8 cellular contexts compared by ENCODE assay signal in the genomic region with DNA sequence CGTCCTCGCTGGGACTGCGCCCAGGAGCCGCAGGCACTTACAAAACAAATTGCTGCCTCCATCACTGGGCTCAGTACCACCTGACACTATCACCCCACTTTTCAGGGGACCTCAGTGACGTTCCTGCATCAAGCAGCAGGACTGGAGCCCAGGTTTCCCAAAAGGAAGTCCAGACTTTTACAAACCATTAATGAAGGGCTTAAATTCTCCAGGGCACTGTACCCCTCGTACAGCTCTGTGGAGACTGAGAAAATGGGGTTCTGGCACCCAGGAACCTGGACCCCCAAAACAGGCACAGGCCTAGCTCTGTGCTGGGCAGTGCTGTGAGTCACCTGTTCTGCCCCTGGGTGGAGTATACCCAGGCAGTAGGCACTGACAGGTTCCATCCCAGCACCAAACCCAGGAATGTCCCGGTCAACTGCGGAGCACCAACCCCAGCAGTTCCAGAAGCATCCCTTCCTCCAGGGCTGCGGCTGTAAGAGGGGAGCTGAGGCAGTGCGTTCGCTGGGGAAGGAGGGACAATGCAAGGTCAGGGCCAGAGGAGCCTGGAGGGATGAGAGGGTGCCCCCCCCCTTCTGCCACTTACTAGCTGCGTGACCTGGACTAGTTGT. TPM values are rescaled to one million over a fixed set of nuclear protein-coding genes. Genes with fewer than 3 reads are reported as not detected.
DNase-seq lines count a peak whose midpoint lies in the region; ATAC-seq lines count a peak whose summit lies in the region.

No MANE protein-coding gene starts in this region.

- H3K4me3 Mint-ChIP-seq in activated naive CD8-positive, alpha-beta T cell treated with anti-CD3 and anti-CD28 coated beads, Interleukin-2, amount 50 U/mL, for 24 hours = peak overlapping the region; percentile 76
- H3K4me3 Mint-ChIP-seq in naive thymus-derived CD4-positive, alpha-beta T cell = peak overlapping the region; percentile 83 to 92 (median 90)

- no peaks in the 10 kb centered on the region for H3K9me3 ChIP-seq in BLaER1 treated with 17β-estradiol and CSF1 and Interleukin-3, amounts not matched to agents 10 nM and 100 nM (replicated peaks in 1 of 11)
- H3K9me3 ChIP-seq in naive thymus-derived CD4-positive, alpha-beta T cell (ENCODE audit: control insufficient read depth in 2 of 3, low read length in 3 of 3) = no peaks in the 10 kb centered on the region

- no peak overlapping the region for H3K27ac ChIP-seq in BLaER1 treated with 17β-estradiol and CSF1 and Interleukin-3, amounts not matched to agents 10 nM and 100 nM
- H3K27ac ChIP-seq in naive thymus-derived CD4-positive, alpha-beta T cell (ENCODE audit: low read depth, low read length) = no peak overlapping the region

- peak overlapping the region in 7 of 10 experiments; percentile 53 to 73 (median 65); a peak in 12 of 20 replicates for H3K4me3 ChIP-seq in BLaER1 treated with 17β-estradiol and CSF1 and Interleukin-3, amounts not matched to agents 10 nM and 100 nM
- H3K4me3 ChIP-seq in naive thymus-derived CD4-positive, alpha-beta T cell (ENCODE audit: low read length) = peak overlapping the region; percentile 67

- H3K4me1 ChIP-seq in BLaER1 treated with 17β-estradiol and CSF1 and Interleukin-3, amounts not matched to agents 10 nM and 100 nM = peaks cover 11 to 28% (median 23%) of the 10 kb centered on the region in 10 experiments; a peak in 19 of 20 replicates
- peaks cover 15 to 20% of the 10 kb centered on the region in 2 donors for H3K4me1 ChIP-seq in naive thymus-derived CD4-positive, alpha-beta T cell (ENCODE audit: control insufficient read depth in 2 of 2, insufficient read depth in 2 of 2, low read length in 2 of 2)

- intact Hi-C loops in naive thymus-derived CD4-positive, alpha-beta T cell (cut with micrococcal nuclease) = loop anchor here (1.0 to 5.0 kb wide), 15 partner anchors 14 to 407 kb away; partner anchors contain the start of genes CCT7 (in 2 of the 2), SFXN5 (in 2 of the 2), EXOC6B (in 1 of the 2) and RAB11FIP5 (in 1 of the 2)
- intact Hi-C loops in posterior vena cava (cut with DNase I) = no loop called here

- no peaks in the 10 kb centered on the region for H3K36me3 ChIP-seq in BLaER1 treated with 17β-estradiol and CSF1 and Interleukin-3, amounts not matched to agents 10 nM and 100 nM
- H3K36me3 ChIP-seq in naive thymus-derived CD4-positive, alpha-beta T cell (ENCODE audit: control insufficient read depth in 2 of 3, insufficient read depth in 3 of 3, low read length in 3 of 3) = no peaks in the 10 kb centered on the region

- peak overlapping the region; percentile 84 to 98 (median 92) for H3K4me2 ChIP-seq in BLaER1 treated with 17β-estradiol and CSF1 and Interleukin-3, amounts not matched to agents 10 nM and 100 nM

- no peaks in the 10 kb centered on the region for H3K36me3 Mint-ChIP-seq in activated naive CD8-positive, alpha-beta T cell treated with anti-CD3 and anti-CD28 coated beads, Interleukin-2, amount 50 U/mL, for 24 hours (ENCODE audit: low read depth)
- no peaks in the 10 kb centered on the region for H3K36me3 Mint-ChIP-seq in naive thymus-derived CD4-positive, alpha-beta T cell

- no peak for DNase-seq in activated naive CD8-positive, alpha-beta T cell treated with anti-CD3 and anti-CD28 coated beads, Interleukin-2, amount 50 U/mL, for 24 hours
- no peak for DNase-seq in naive thymus-derived CD4-positive, alpha-beta T cell
- DNase-seq in NCI-H1092 treated with DMSO at 0.1 percent for 48 hours (lab: John Stamatoyannopoulos, UW) = no peak
- DNase-seq in nucleus accumbens (lab: John Stamatoyannopoulos, UW) = no peak
- no peak for DNase-seq in posterior vena cava (ENCODE audit: low spot score)

- POLR2A ChIA-PET in naive thymus-derived CD4-positive, alpha-beta T cell (lab: Charles Lee) = interaction anchor here (0.6 to 1.5 kb wide), 5 partner anchors 10 to 92 kb away, joined by 3 to 7 read pairs (median 4); partner anchors contain the start of genes CCT7 and RAB11FIP5

- no peak overlapping the region for H3K27ac Mint-ChIP-seq in activated naive CD8-positive, alpha-beta T cell treated with anti-CD3 and anti-CD28 coated beads, Interleukin-2, amount 50 U/mL, for 24 hours
- peak overlapping the region in 2 of 9 donors; percentile 44 to 51 for H3K27ac Mint-ChIP-seq in naive thymus-derived CD4-positive, alpha-beta T cell

- ATAC-seq in HG02642 (IDR thresholded peaks at IDR 0.05; ENCODE audit: poor library complexity, unreplicated experiment) (peak; percentile 3), HG03469 (IDR thresholded peaks at IDR 0.05; ENCODE audit: unreplicated experiment) (no peak)
- ATAC-seq in activated naive CD8-positive, alpha-beta T cell treated with anti-CD3 and anti-CD28 coated beads, Interleukin-2, amount 50 U/mL, for 24 hours = no peak
- ATAC-seq in naive thymus-derived CD4-positive, alpha-beta T cell = peak; percentile 1

- H3K27me3 ChIP-seq in BLaER1 treated with 17β-estradiol and CSF1 and Interleukin-3, amounts not matched to agents 10 nM and 100 nM = peaks cover 24 to 41% (median 36%) of the 10 kb centered on the region in 11 experiments
- peaks cover 0 to 3% of the 10 kb centered on the region in 2 donors for H3K27me3 ChIP-seq in naive thymus-derived CD4-positive, alpha-beta T cell (ENCODE audit: control insufficient read depth in 2 of 2, insufficient read depth in 2 of 2, low read length in 2 of 2)

- peaks cover 23% of the 10 kb centered on the region for H3K4me1 Mint-ChIP-seq in activated naive CD8-positive, alpha-beta T cell treated with anti-CD3 and anti-CD28 coated beads, Interleukin-2, amount 50 U/mL, for 24 hours
- H3K4me1 Mint-ChIP-seq in naive thymus-derived CD4-positive, alpha-beta T cell = peaks cover 9 to 17% (median 12%) of the 10 kb centered on the region in 7 donors

- H4K20me1 ChIP-seq in BLaER1 treated with 17β-estradiol and CSF1 and Interleukin-3, amounts not matched to agents 10 nM and 100 nM = peaks cover 0 to 6% (median 0%) of the 10 kb centered on the region in 11 experiments; a peak in 1 of 22 replicates

- H3K9me3 Mint-ChIP-seq in activated naive CD8-positive, alpha-beta T cell treated with anti-CD3 and anti-CD28 coated beads, Interleukin-2, amount 50 U/mL, for 24 hours = no peaks in the 10 kb centered on the region
- peaks cover 0 to 3% (median 0%) of the 10 kb centered on the region in 11 donors for H3K9me3 Mint-ChIP-seq in naive thymus-derived CD4-positive, alpha-beta T cell

- CTCF ChIA-PET in naive thymus-derived CD4-positive, alpha-beta T cell (lab: Charles Lee) = interaction anchor here (0.6 to 2.9 kb wide), 38 partner anchors 8 to 1888 kb away, joined by 3 to 44 read pairs (median 4); partner anchors contain the start of genes CCT7 and TPRKB

- peak overlapping the region in 3 of 11 experiments; percentile 64 to 72 (median 71); a peak in 5 of 22 replicates for H3K9ac ChIP-seq in BLaER1 treated with 17β-estradiol and CSF1 and Interleukin-3, amounts not matched to agents 10 nM and 100 nM

- H3K27me3 Mint-ChIP-seq in activated naive CD8-positive, alpha-beta T cell treated with anti-CD3 and anti-CD28 coated beads, Interleukin-2, amount 50 U/mL, for 24 hours = peaks cover 42% of the 10 kb centered on the region
- H3K27me3 Mint-ChIP-seq in naive thymus-derived CD4-positive, alpha-beta T cell = peaks cover 22 to 75% (median 34%) of the 10 kb centered on the region in 5 donors

RNA-seq across cellular contexts. Expression of gene NOTO, which starts 24.6 kb away (rescaled TPM):
- not detected for total RNA-seq in naive thymus-derived CD4-positive, alpha-beta T cell
- not detected for polyA plus RNA-seq in naive thymus-derived CD4-positive, alpha-beta T cell
- total RNA-seq in posterior vena cava = not detected

RNA-seq across cellular contexts. Expression of gene SMYD5, which starts 36.3 kb away (rescaled TPM):
- total RNA-seq in naive thymus-derived CD4-positive, alpha-beta T cell = 10 to 100 TPM; 25.1 to 76.2 (median 42.7) TPM
- 10 to 100 TPM; 25.6 to 28.0 TPM for polyA plus RNA-seq in naive thymus-derived CD4-positive, alpha-beta T cell
- 10 to 100 TPM; 17.1 to 20.8 TPM for total RNA-seq in posterior vena cava

RNA-seq across cellular contexts. Expression of gene PRADC1, which starts 55.3 kb away (rescaled TPM):
- 1 to 10 TPM; 4.3 to 8.8 (median 6.9) TPM for total RNA-seq in naive thymus-derived CD4-positive, alpha-beta T cell
- 10 to 100 TPM; 25.1 to 29.5 TPM for polyA plus RNA-seq in naive thymus-derived CD4-positive, alpha-beta T cell
- 10 to 100 TPM; 16.8 to 23.5 TPM for total RNA-seq in posterior vena cava

RNA-seq across cellular contexts. Expression of gene CCT7, which starts 56.4 kb away (rescaled TPM):
- total RNA-seq in naive thymus-derived CD4-positive, alpha-beta T cell = 100 to 1,000 TPM; 118 to 322 (median 181) TPM
- 100 to 1,000 TPM; 284 to 298 TPM for polyA plus RNA-seq in naive thymus-derived CD4-positive, alpha-beta T cell
- total RNA-seq in posterior vena cava = 100 to 1,000 TPM; 190 to 234 TPM

Comparison
In these comparisons a context has a peak if more than half of its experiments do, and no peak if none do; other contexts are left out.
1. ATAC-seq: peak in HG02642 (single experiment) and naive thymus-derived CD4-positive, alpha-beta T cell (single experiment); none in activated naive CD8-positive, alpha-beta T cell treated with anti-CD3 and anti-CD28 coated beads, Interleukin-2, amount 50 U/mL, for 24 hours (single experiment) and HG03469 (single experiment).
2. intact Hi-C loops: an anchor here in naive thymus-derived CD4-positive, alpha-beta T cell (1.0 to 5.0 kb wide); none called in posterior vena cava.